Comparison of ENCODE assay signal across 1 cellular context in genomic region chr16:68643847-68644246, GRCh38.
TF ChIP-seq lines count a peak whose summit lies in the region.

No MANE protein-coding gene starts in this region.

TF ChIP-seq in WTC11, 78 proteins besides CTCF, POLR2A, EP300 and RAD21 (continued from another document):
- TF ChIP-seq PRDM15 (CRISPR knock-in tag; IDR thresholded peaks at IDR 0.05) (no peak), E2F1 (CRISPR knock-in tag; IDR thresholded peaks at IDR 0.05) (no peak), MAX (CRISPR knock-in tag; IDR thresholded peaks at IDR 0.05) (no peak), CREB1 (CRISPR knock-in tag; IDR thresholded peaks at IDR 0.05) (no peak), FOXP4 (CRISPR knock-in tag; IDR thresholded peaks at IDR 0.05) (no peak), ATF3 (CRISPR knock-in tag; conservative IDR thresholded peaks at IDR 0.05) (no peak), MYBL2 (CRISPR knock-in tag; IDR thresholded peaks at IDR 0.05) (no peak), ZMAT4 (CRISPR knock-in tag; IDR thresholded peaks at IDR 0.05) (no peak)
